In genomic region chr10:63629363-63630084, GRCh38 we compare ENCODE assay signal across 8 cellular contexts.
A peak's percentile ranks its signal among the peaks of the same experiment; 100 is the strongest.
DNase-seq lines count a peak whose midpoint lies in the region; ATAC-seq and TF ChIP-seq lines count a peak whose summit lies in the region.

No MANE protein-coding gene starts in this region.

- H3K4me3 ChIP-seq in BLaER1 treated with 17β-estradiol and CSF1 and Interleukin-3, amounts not matched to agents 10 nM and 100 nM: peak overlapping the region; percentile 61 to 78 (median 68)
- H3K4me3 ChIP-seq in duodenal mucosa (ENCODE audit: low read depth in 1 of 2, low read length in 2 of 2): peak overlapping the region; percentile 75 to 91
- H3K4me3 ChIP-seq in lower leg skin (ENCODE audit: low read depth, poor library complexity, severe bottlenecking): peak overlapping the region; percentile 39

- peaks cover 40 to 66% (median 59%) of the 10 kb centered on the region in 10 experiments for H3K4me1 ChIP-seq in BLaER1 treated with 17β-estradiol and CSF1 and Interleukin-3, amounts not matched to agents 10 nM and 100 nM
- peaks cover 21 to 37% of the 10 kb centered on the region in 2 donors for H3K4me1 ChIP-seq in duodenal mucosa (ENCODE audit: control insufficient read depth in 1 of 2, insufficient read depth in 2 of 2, low read length in 2 of 2)

- peak in 1 of 2 donors; percentile 20 for TF ChIP-seq POLR2A in lower leg skin (IDR thresholded peaks at IDR 0.05)

- peak in 1 of 3 donors; percentile 39 for TF ChIP-seq CTCF in lower leg skin (IDR thresholded peaks at IDR 0.05)

- peak overlapping the region; percentile 57 to 94 (median 83); a peak in 21 of 22 replicates for H3K27ac ChIP-seq in BLaER1 treated with 17β-estradiol and CSF1 and Interleukin-3, amounts not matched to agents 10 nM and 100 nM
- peak overlapping the region; percentile 95 for H3K27ac ChIP-seq in duodenal mucosa (ENCODE audit: low read depth, low read length)

- DNase-seq in NCI-H524 (lab: John Stamatoyannopoulos, UW) (peak; percentile 61 to 84), lower leg skin (ENCODE audit: low spot score in 2 of 2) (peak; percentile 92 to 98)
- peak; percentile 75 to 76 for DNase-seq in activated CD4-positive, alpha-beta T cell treated with anti-CD3 and anti-CD28 coated beads, Interleukin-2, amount 50 U/mL, for 4 hours
- peak; percentile 73 to 74 for DNase-seq in stimulated activated CD4-positive, alpha-beta T cell treated with anti-CD3 and anti-CD28 coated beads, Interleukin-4, amount 100 ng/mL, for 4 hours

- H3K4me2 ChIP-seq in BLaER1 treated with 17β-estradiol and CSF1 and Interleukin-3, amounts not matched to agents 10 nM and 100 nM: peak overlapping the region; percentile 85 to 95 (median 89)

- 0 out of 22 replicates have a peak, but pooled peaks cover 0 to 9% (median 0%) of the 10 kb centered on the region in 11 experiments for H3K27me3 ChIP-seq in BLaER1 treated with 17β-estradiol and CSF1 and Interleukin-3, amounts not matched to agents 10 nM and 100 nM
- no peaks in the 10 kb centered on the region for H3K27me3 ChIP-seq in duodenal mucosa (ENCODE audit: control insufficient read depth in 1 of 2, insufficient read depth in 2 of 2, low read length in 2 of 2)

- no peaks in the 10 kb centered on the region for H3K36me3 ChIP-seq in BLaER1 treated with 17β-estradiol and CSF1 and Interleukin-3, amounts not matched to agents 10 nM and 100 nM
- no peaks in the 10 kb centered on the region for H3K36me3 ChIP-seq in duodenal mucosa (ENCODE audit: control insufficient read depth in 1 of 2, insufficient read depth in 2 of 2, low read length in 2 of 2)

- peak; percentile 59 for ATAC-seq in GM19324 (IDR thresholded peaks at IDR 0.05; ENCODE audit: low FRiP score, unreplicated experiment)
- peak; percentile 55 for ATAC-seq in HG03460 (IDR thresholded peaks at IDR 0.05; ENCODE audit: unreplicated experiment)

- H4K20me1 ChIP-seq in BLaER1 treated with 17β-estradiol and CSF1 and Interleukin-3, amounts not matched to agents 10 nM and 100 nM: peaks cover 0 to 10% (median 0%) of the 10 kb centered on the region in 11 experiments; a peak in 2 of 22 replicates

- H3K9me3 ChIP-seq in BLaER1 treated with 17β-estradiol and CSF1 and Interleukin-3, amounts not matched to agents 10 nM and 100 nM (replicated peaks in 1 of 11): no peaks in the 10 kb centered on the region
- H3K9me3 ChIP-seq in duodenal mucosa (ENCODE audit: control insufficient read depth in 1 of 2, low read length in 2 of 2): no peaks in the 10 kb centered on the region

- WGBS in lower leg skin, 2 donors: 0 to 1% methylated on average over 24 of the region's 24 CpGs

- peak overlapping the region; percentile 74 to 88 (median 82) for H3K9ac ChIP-seq in BLaER1 treated with 17β-estradiol and CSF1 and Interleukin-3, amounts not matched to agents 10 nM and 100 nM
- peak overlapping the region; percentile 91 to 94 for H3K9ac ChIP-seq in duodenal mucosa (ENCODE audit: low read depth in 1 of 2, low read length in 2 of 2)

- intact Hi-C loops in lower leg skin (cut with DNase I; ENCODE audit: low total_unique reads): loop anchor here (5.0 kb wide), 1 partner anchor 78 kb away; no protein-coding TSS in a partner anchor

Comparison
In these comparisons a context has a peak if more than half of its experiments do, and no peak if none do; other contexts are left out.
1. Peak in every context shown above with its lines: DNase-seq, ATAC-seq, H3K4me3 ChIP-seq and H3K27ac ChIP-seq.